ENCODE assay signal across 2 cellular contexts in genomic region chr7:564176-564890, GRCh38.
TF ChIP-seq lines count a peak whose summit lies in the region.

No MANE protein-coding gene starts in this region.

TF ChIP-seq in WTC11, 78 proteins besides CTCF, POLR2A, EP300 and RAD21 (continued from another document):
- TF ChIP-seq ZNF512 (CRISPR knock-in tag; IDR thresholded peaks at IDR 0.05; ENCODE audit: borderline replicate concordance) = no peak
- TF ChIP-seq ZNF396 (CRISPR knock-in tag; IDR thresholded peaks at IDR 0.05; ENCODE audit: borderline replicate concordance) = no peak

TF ChIP-seq in H1, 55 proteins besides CTCF, POLR2A, EP300 and RAD21 (continued from another document):
- TF ChIP-seq RBBP5 (IDR thresholded peaks at IDR 0.05; ENCODE audit: borderline replicate concordance, low read depth, low read length) (no peak), JUN (IDR thresholded peaks at IDR 0.05; ENCODE audit: low read depth, low read length) (no peak), CHD1 (IDR thresholded peaks at IDR 0.05; ENCODE audit: low read depth, low read length) (no peak), SP2 (IDR thresholded peaks at IDR 0.05; ENCODE audit: low read length) (no peak), RNF2 (IDR thresholded peaks at IDR 0.05; ENCODE audit: borderline replicate concordance, low read depth, low read length, missing control alignments, poor library complexity, severe bottlenecking) (no peak), PHF8 (conservative IDR thresholded peaks at IDR 0.05; ENCODE audit: low read depth, low read length) (no peak), NANOG (IDR thresholded peaks at IDR 0.05; ENCODE audit: insufficient read depth, low read depth, low read length, poor library complexity, severe bottlenecking) (no peak), YY1 (IDR thresholded peaks at IDR 0.05; ENCODE audit: low read depth, low read length) (no peak), JUND (IDR thresholded peaks at IDR 0.05; ENCODE audit: low read length) (no peak), MAX (IDR thresholded peaks at IDR 0.05) (no peak), SIN3A (conservative IDR thresholded peaks at IDR 0.05 in 1 of 2, IDR thresholded peaks at IDR 0.05 in 1 of 2; ENCODE audit: low read depth in 1 of 2, low read length in 2 of 2) (no peak)
